Comparison of ENCODE assay signal across 8 cellular contexts in genomic region chr10:24952701-24953349, GRCh38. TPM values are rescaled to one million over a fixed set of nuclear protein-coding genes. Genes with fewer than 3 reads are reported as not detected.
DNase-seq lines count a peak whose midpoint lies in the region; ATAC-seq and TF ChIP-seq lines count a peak whose summit lies in the region.

No MANE protein-coding gene starts in this region.

- H3K27ac Mint-ChIP-seq in WTC11, result peak overlapping the region; percentile 84

- no peaks in the 10 kb centered on the region for H3K27me3 ChIP-seq in HUES64 (ENCODE audit: insufficient read depth, low read length)

- H3K9me3 Mint-ChIP-seq in WTC11, result no peaks in the 10 kb centered on the region

- POLR2A ChIA-PET in WTC11 (lab: Charles Lee), result interaction anchor here (0.6 to 1.5 kb wide), 9 partner anchors 64 to 728 kb away, joined by 3 to 10 read pairs (median 4); partner anchors contain the start of genes ENKUR, GPR158 and THNSL1

- peak overlapping the region; percentile 75 for H3K4me3 Mint-ChIP-seq in WTC11

- peak; percentile 66 for ATAC-seq in GM19438 (IDR thresholded peaks at IDR 0.05; ENCODE audit: low read depth, unreplicated experiment)
- peak; percentile 43 for ATAC-seq in WTC11
- ATAC-seq in HG03196 (IDR thresholded peaks at IDR 0.05; ENCODE audit: unreplicated experiment), result no peak

- no peak for TF ChIP-seq CTCF in WTC11 (IDR thresholded peaks at IDR 0.05)

- H3K4me1 Mint-ChIP-seq in WTC11, result peaks cover 35% of the 10 kb centered on the region

- peaks cover 26% of the 10 kb centered on the region for H3K4me1 ChIP-seq in HUES64 (ENCODE audit: insufficient read depth, low read length)

- H3K36me3 ChIP-seq in HUES64 (ENCODE audit: insufficient read depth, low read length), result no peaks in the 10 kb centered on the region

- WGBS in HUES64, result 2% methylated on average over 48 of the region's 50 CpGs

- peak overlapping the region; percentile 65 for H3K4me3 ChIP-seq in HUES64 (ENCODE audit: low read length)

- peak; percentile 58 for DNase-seq in CMK (ENCODE audit: low read depth)
- no peak for DNase-seq in WTC11 (ENCODE audit: low spot score)
- DNase-seq in caudate nucleus (lab: John Stamatoyannopoulos, UW), result peak in 40 of 61 donors; percentile 13 to 84 (median 64)
- peak; percentile 85 for DNase-seq in islet precursor cell
- DNase-seq in stimulated activated CD4-positive, alpha-beta T cell treated with anti-CD3 and anti-CD28 coated beads, Interleukin-12 subunit alpha, Interleukin-12 subunit beta, amount 100 ng/mL, for 48 hours (ENCODE audit: low read depth in 2 of 3, low spot score in 1 of 3), result peak in 2 of 3 donors; percentile 4 to 26

- H3K27me3 Mint-ChIP-seq in WTC11 (ENCODE audit: low read depth), result no peaks in the 10 kb centered on the region

- CTCF ChIA-PET in WTC11 (lab: Charles Lee), result interaction anchor here (0.6 to 1.7 kb wide), 4 partner anchors 16 to 274 kb away, joined by 3 to 7 read pairs (median 4); no protein-coding TSS in a partner anchor

- no peaks in the 10 kb centered on the region for H3K36me3 Mint-ChIP-seq in WTC11

- peak overlapping the region; percentile 96 for H3K9ac ChIP-seq in HUES64 (ENCODE audit: low read depth, low read length)

- H3K27ac ChIP-seq in HUES64 (ENCODE audit: low read depth, low read length) (peak overlapping the region; percentile 94), caudate nucleus (ENCODE audit: low read depth, low read length) (peak overlapping the region; percentile 95)

- H3K9me3 ChIP-seq in HUES64 (ENCODE audit: insufficient read depth, low read depth, low read length), result no peaks in the 10 kb centered on the region

TF ChIP-seq in WTC11, 78 proteins besides CTCF, POLR2A, EP300 and RAD21 (continues in another document):
- TF ChIP-seq ARID4B (CRISPR knock-in tag; IDR thresholded peaks at IDR 0.05; ENCODE audit: borderline replicate concordance) (no peak), ZNF121 (CRISPR knock-in tag; IDR thresholded peaks at IDR 0.05) (no peak), NFYB (CRISPR knock-in tag; conservative IDR thresholded peaks at IDR 0.05; ENCODE audit: low read depth) (no peak), NR2C2 (CRISPR knock-in tag; IDR thresholded peaks at IDR 0.05) (no peak), ESRRA (CRISPR knock-in tag; IDR thresholded peaks at IDR 0.05; ENCODE audit: borderline replicate concordance) (no peak), NR3C1 (CRISPR knock-in tag; conservative IDR thresholded peaks at IDR 0.05; ENCODE audit: low read depth) (no peak), ZNF232 (CRISPR knock-in tag; IDR thresholded peaks at IDR 0.05) (peak; percentile 61; the same call in 1 of the 2 replicates), FOXP1 (CRISPR knock-in tag; IDR thresholded peaks at IDR 0.05; ENCODE audit: borderline replicate concordance) (no peak), NFATC4 (CRISPR knock-in tag; IDR thresholded peaks at IDR 0.05) (no peak), ZNF219 (CRISPR knock-in tag; IDR thresholded peaks at IDR 0.05; ENCODE audit: borderline replicate concordance) (no peak), PREB (CRISPR knock-in tag; IDR thresholded peaks at IDR 0.05; ENCODE audit: borderline replicate concordance) (no peak), CREB1 (CRISPR knock-in tag; IDR thresholded peaks at IDR 0.05) (no peak), TCF7 (CRISPR knock-in tag; IDR thresholded peaks at IDR 0.05; ENCODE audit: low read depth) (no peak), MYBL2 (CRISPR knock-in tag; IDR thresholded peaks at IDR 0.05) (no peak), USF2 (CRISPR knock-in tag; IDR thresholded peaks at IDR 0.05) (no peak), ZNF416 (CRISPR knock-in tag; IDR thresholded peaks at IDR 0.05) (no peak), RELA (CRISPR knock-in tag; IDR thresholded peaks at IDR 0.05; ENCODE audit: borderline replicate concordance) (no peak), JUN (CRISPR knock-in tag; IDR thresholded peaks at IDR 0.05) (0 out of 2 replicates have a peak, but pooled peaks have one; percentile 24), ATF1 (CRISPR knock-in tag; IDR thresholded peaks at IDR 0.05) (no peak)
- TF ChIP-seq, protein P1, sequence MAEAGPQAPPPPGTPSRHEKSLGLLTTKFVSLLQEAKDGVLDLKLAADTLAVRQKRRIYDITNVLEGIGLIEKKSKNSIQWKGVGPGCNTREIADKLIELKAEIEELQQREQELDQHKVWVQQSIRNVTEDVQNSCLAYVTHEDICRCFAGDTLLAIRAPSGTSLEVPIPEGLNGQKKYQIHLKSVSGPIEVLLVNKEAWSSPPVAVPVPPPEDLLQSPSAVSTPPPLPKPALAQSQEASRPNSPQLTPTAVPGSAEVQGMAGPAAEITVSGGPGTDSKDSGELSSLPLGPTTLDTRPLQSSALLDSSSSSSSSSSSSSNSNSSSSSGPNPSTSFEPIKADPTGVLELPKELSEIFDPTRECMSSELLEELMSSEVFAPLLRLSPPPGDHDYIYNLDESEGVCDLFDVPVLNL (CRISPR knock-in tag; IDR thresholded peaks at IDR 0.05; ENCODE audit: borderline replicate concordance, low read depth), result no peak
- TF ChIP-seq, protein P2, sequence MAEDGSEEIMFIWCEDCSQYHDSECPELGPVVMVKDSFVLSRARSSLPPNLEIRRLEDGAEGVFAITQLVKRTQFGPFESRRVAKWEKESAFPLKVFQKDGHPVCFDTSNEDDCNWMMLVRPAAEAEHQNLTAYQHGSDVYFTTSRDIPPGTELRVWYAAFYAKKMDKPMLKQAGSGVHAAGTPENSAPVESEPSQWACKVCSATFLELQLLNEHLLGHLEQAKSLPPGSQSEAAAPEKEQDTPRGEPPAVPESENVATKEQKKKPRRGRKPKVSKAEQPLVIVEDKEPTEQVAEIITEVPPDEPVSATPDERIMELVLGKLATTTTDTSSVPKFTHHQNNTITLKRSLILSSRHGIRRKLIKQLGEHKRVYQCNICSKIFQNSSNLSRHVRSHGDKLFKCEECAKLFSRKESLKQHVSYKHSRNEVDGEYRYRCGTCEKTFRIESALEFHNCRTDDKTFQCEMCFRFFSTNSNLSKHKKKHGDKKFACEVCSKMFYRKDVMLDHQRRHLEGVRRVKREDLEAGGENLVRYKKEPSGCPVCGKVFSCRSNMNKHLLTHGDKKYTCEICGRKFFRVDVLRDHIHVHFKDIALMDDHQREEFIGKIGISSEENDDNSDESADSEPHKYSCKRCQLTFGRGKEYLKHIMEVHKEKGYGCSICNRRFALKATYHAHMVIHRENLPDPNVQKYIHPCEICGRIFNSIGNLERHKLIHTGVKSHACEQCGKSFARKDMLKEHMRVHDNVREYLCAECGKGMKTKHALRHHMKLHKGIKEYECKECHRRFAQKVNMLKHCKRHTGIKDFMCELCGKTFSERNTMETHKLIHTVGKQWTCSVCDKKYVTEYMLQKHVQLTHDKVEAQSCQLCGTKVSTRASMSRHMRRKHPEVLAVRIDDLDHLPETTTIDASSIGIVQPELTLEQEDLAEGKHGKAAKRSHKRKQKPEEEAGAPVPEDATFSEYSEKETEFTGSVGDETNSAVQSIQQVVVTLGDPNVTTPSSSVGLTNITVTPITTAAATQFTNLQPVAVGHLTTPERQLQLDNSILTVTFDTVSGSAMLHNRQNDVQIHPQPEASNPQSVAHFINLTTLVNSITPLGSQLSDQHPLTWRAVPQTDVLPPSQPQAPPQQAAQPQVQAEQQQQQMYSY (CRISPR knock-in tag; IDR thresholded peaks at IDR 0.05), result no peak; the same call in 1 of the 2 replicates

RNA-seq across cellular contexts. Expression of gene PRTFDC1, which starts 0.4 kb away (rescaled TPM):
- 14.2 TPM for polyA plus RNA-seq in HUES64 (2013, experiment 1 of 2)
- 13.0 TPM for polyA plus RNA-seq in HUES64 (2013, experiment 2 of 2)
- 4.8 to 6.4 TPM (median 6.1 TPM) in 3 replicates for total RNA-seq in WTC11 (2021)
